ENCODE assay signal across 8 cellular contexts in the genomic region with DNA sequence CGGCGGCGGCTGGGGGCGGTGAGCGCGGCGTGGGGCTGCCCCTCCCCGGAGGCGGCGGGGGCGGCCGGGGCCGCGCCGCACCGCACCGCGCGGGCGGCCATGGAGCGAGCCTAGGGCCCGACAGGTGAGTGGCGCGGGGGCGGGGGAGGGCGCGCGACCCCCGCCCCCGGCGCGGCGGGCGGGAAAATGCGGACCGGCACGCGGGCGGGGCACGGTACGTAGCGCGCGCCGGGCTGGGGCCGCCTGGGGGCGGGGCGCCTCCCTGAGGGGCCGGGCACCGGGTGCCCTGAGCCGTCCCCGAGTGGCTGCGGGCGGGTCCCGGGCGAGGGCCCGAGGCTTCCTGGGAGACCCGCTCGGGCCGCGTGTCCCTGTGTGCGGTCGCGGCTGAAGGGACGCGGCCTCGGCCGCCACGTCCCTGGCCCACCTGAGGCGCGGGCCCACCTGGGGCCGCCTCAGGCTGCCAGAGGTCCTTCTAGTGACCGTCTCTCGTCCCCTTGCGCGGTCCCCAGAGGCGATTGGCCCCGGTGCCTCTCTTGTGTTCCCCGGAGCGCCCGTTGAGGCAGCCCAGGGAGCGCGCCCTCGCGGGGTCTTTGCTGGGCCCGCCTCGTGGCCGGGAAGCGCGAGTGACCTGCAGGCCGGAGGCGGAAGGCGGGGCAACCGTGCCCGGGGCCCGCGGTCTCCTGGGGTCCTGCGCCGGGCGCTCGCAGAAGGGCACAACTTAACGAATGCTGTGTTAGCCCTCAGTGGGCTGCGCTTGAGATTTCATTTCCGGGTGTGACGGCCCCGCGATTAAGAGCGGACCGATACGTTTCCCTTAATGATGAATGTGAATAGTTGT. TPM values are rescaled to one million over a fixed set of nuclear protein-coding genes. Genes with fewer than 3 reads are reported as not detected.
DNase-seq lines count a peak whose midpoint lies in the region; ATAC-seq and TF ChIP-seq lines count a peak whose summit lies in the region.

No MANE protein-coding gene starts in this region.

- H3K9me2 ChIP-seq in MM.1S (replicated peaks; ENCODE audit: insufficient read depth, low read length) = no peaks in the 10 kb centered on the region
- H3K9me2 ChIP-seq in SU-DHL-6 (replicated peaks; ENCODE audit: insufficient read depth, low read length) = no peaks in the 10 kb centered on the region

- peaks cover 47% of the 10 kb centered on the region for H3K79me2 ChIP-seq in MM.1S (ENCODE audit: low read length)
- H3K79me2 ChIP-seq in SU-DHL-6 (ENCODE audit: insufficient read depth, low read length) = peaks cover 6% of the 10 kb centered on the region

- H3K4me1 ChIP-seq in MM.1S (ENCODE audit: low read length) = peaks cover 20% of the 10 kb centered on the region; the same call in 1 of the 2 replicates
- peaks cover 0 to 53% (median 41%) of the 10 kb centered on the region in 9 donors for H3K4me1 ChIP-seq in heart right ventricle
- H3K4me1 ChIP-seq in psoas muscle = peaks cover 37% of the 10 kb centered on the region
- H3K4me1 ChIP-seq in uterus = peaks cover 0 to 12% of the 10 kb centered on the region in 2 donors

- H4K20me1 ChIP-seq in MM.1S (ENCODE audit: insufficient read depth, low read length) (no peaks in the 10 kb centered on the region), SU-DHL-6 (ENCODE audit: low read depth, low read length) (no peaks in the 10 kb centered on the region)

- no peak for TF ChIP-seq CTCF in MM.1S (IDR thresholded peaks at IDR 0.05; ENCODE audit: low read length)
- TF ChIP-seq CTCF in SU-DHL-6 (IDR thresholded peaks at IDR 0.05; ENCODE audit: insufficient read depth, low read length, poor library complexity, severe bottlenecking) = no peak
- TF ChIP-seq CTCF in heart right ventricle (IDR thresholded peaks at IDR 0.05) = peak in 1 of 9 donors; percentile 8
- TF ChIP-seq CTCF in psoas muscle (IDR thresholded peaks at IDR 0.05) = no peak
- no peak for TF ChIP-seq CTCF in uterus (IDR thresholded peaks at IDR 0.05)

- H3K27me3 ChIP-seq in MM.1S (replicated peaks; ENCODE audit: insufficient read depth, low read length) (no peaks in the 10 kb centered on the region), SU-DHL-6 (ENCODE audit: low read length) (no peaks in the 10 kb centered on the region), heart right ventricle (no peaks in the 10 kb centered on the region), psoas muscle (ENCODE audit: insufficient read depth in 3 of 3, low read length in 2 of 3) (no peaks in the 10 kb centered on the region), uterus (no peaks in the 10 kb centered on the region)

- ATAC-seq in heart right ventricle (peak; percentile 73 to 91 (median 78)), psoas muscle (peak; percentile 86 to 91 (median 88))

- H3K9me3 ChIP-seq in MM.1S (replicated peaks; ENCODE audit: insufficient read depth, low read length) (no peaks in the 10 kb centered on the region), SU-DHL-6 (ENCODE audit: insufficient read depth, low read length) (no peaks in the 10 kb centered on the region), heart right ventricle (no peaks in the 10 kb centered on the region), psoas muscle (no peaks in the 10 kb centered on the region), uterus (no peaks in the 10 kb centered on the region)

- H3K4me3 ChIP-seq in MM.1S (ENCODE audit: low read length) (peak overlapping the region; percentile 68), SU-DHL-6 (ENCODE audit: insufficient read depth, low read length, poor library complexity, severe bottlenecking) (peak overlapping the region; percentile 76), heart right ventricle (peak overlapping the region; percentile 91 to 99 (median 98)), psoas muscle (peak overlapping the region; percentile 88), uterus (peak overlapping the region; percentile 65 to 89)

- peak overlapping the region; percentile 82 for H3K27ac ChIP-seq in MM.1S (ENCODE audit: low read length)
- H3K27ac ChIP-seq in SU-DHL-6 (ENCODE audit: low read depth, low read length) = peak overlapping the region; percentile 59
- H3K27ac ChIP-seq in heart right ventricle = peak overlapping the region; percentile 90 to 99 (median 96)
- peak overlapping the region; percentile 93 for H3K27ac ChIP-seq in psoas muscle
- peak overlapping the region; percentile 82 to 92 for H3K27ac ChIP-seq in uterus

- H2AFZ ChIP-seq in MM.1S (ENCODE audit: low read length) = peak overlapping the region; percentile 63
- peak overlapping the region; percentile 87 for H2AFZ ChIP-seq in SU-DHL-6 (ENCODE audit: low read depth, low read length, severe bottlenecking)

- TF ChIP-seq POLR2A in GM10847 (IDR thresholded peaks at IDR 0.05; ENCODE audit: extremely low read depth, insufficient read length) (peak; percentile 40), uterus (IDR thresholded peaks at IDR 0.05) (peak in 1 of 2 donors; percentile 46)

- peak overlapping the region; percentile 71 for H3K4me2 ChIP-seq in MM.1S (ENCODE audit: low read depth, low read length)
- H3K4me2 ChIP-seq in SU-DHL-6 (ENCODE audit: low read depth, low read length, poor library complexity, severe bottlenecking) = peak overlapping the region; percentile 68

- DNase-seq in HCEC 1CT (peak; percentile 63), MM.1S (peak; percentile 92), heart right ventricle (peak; percentile 46 to 80), psoas muscle (peak; percentile 82 to 86), uterus (peak; percentile 38 to 61)
- peak; percentile 40 for DNase-seq in activated naive CD8-positive, alpha-beta T cell treated with anti-CD3 and anti-CD28 coated beads, Interleukin-2, amount 50 U/mL, for 16 hours (ENCODE audit: low read depth, low spot score)

- 0% methylated on average over 70 to 102 of the region's 110 CpGs for WGBS in heart right ventricle, 2 donors
- WGBS in psoas muscle, 3 donors = 0% methylated on average over 59 to 109 of the region's 110 CpGs

- H3K36me3 ChIP-seq in MM.1S (replicated peaks; ENCODE audit: insufficient read depth, low read length) = no peaks in the 10 kb centered on the region
- no peaks in the 10 kb centered on the region for H3K36me3 ChIP-seq in SU-DHL-6 (ENCODE audit: low read length)
- no peaks in the 10 kb centered on the region for H3K36me3 ChIP-seq in heart right ventricle
- no peaks in the 10 kb centered on the region for H3K36me3 ChIP-seq in psoas muscle (ENCODE audit: insufficient read depth in 1 of 2, low read depth in 1 of 2)
- H3K36me3 ChIP-seq in uterus = no peaks in the 10 kb centered on the region

- intact Hi-C loops in heart right ventricle (cut with DNase I) (no loop called here), psoas muscle (cut with DNase I) (no loop called here), uterus (cut with DNase I; ENCODE audit: low total_unique reads) (no loop called here)

- H3K9ac ChIP-seq in MM.1S (ENCODE audit: low read length) = peak overlapping the region; percentile 96
- peak overlapping the region; percentile 94 for H3K9ac ChIP-seq in SU-DHL-6 (ENCODE audit: low read length)

- H3F3A ChIP-seq in MM.1S (ENCODE audit: insufficient read depth, low read length) (peaks cover 8% of the 10 kb centered on the region), SU-DHL-6 (ENCODE audit: insufficient read depth) (peaks cover 9% of the 10 kb centered on the region; the same call in 1 of the 2 replicates)

RNA-seq across cellular contexts. Expression of a gene that starts 0.5 kb away (rescaled TPM):
- total RNA-seq in heart right ventricle (10 to 100 TPM; 44.5 to 63.4 (median 51.1) TPM), psoas muscle (10 to 100 TPM; 33.4 to 55.2 (median 43.3) TPM), uterus (10 to 100 TPM; 12.8 to 70.1 (median 36.7) TPM)
- polyA plus RNA-seq in heart right ventricle (10 to 100 TPM; 11.9 to 23.7 TPM), psoas muscle (10 to 100 TPM; 22.5 to 52.6 (median 48.8) TPM)

RNA-seq across cellular contexts. Expression of a gene that starts 55.7 kb away (rescaled TPM):
- total RNA-seq in heart right ventricle (10 to 100 TPM in 6 of 10 donors, 1 to 10 TPM in 4; 6.8 to 18.0 (median 10.9) TPM), psoas muscle (10 to 100 TPM; 16.5 to 36.0 (median 24.9) TPM), uterus (10 to 100 TPM in 2 of 4 donors, 1 to 10 TPM in 2; 5.9 to 43.3 (median 13.7) TPM)
- polyA plus RNA-seq in heart right ventricle (10 to 100 TPM in 1 of 2 donors, 1 to 10 TPM in 1; 5.9 to 16.8 TPM), psoas muscle (10 to 100 TPM; 13.5 to 23.4 (median 16.2) TPM)

Comparison
In these comparisons a context has a peak if more than half of its experiments do, and no peak if none do; other contexts are left out.
1. Peak in every context shown above with its lines: DNase-seq, ATAC-seq, H3K4me3 ChIP-seq and H3K27ac ChIP-seq.
2. DNase-seq: peak in every context shown above with its lines; median percentile 92 in MM.1S; 84 in psoas muscle; 63 in HCEC 1CT; 63 in heart right ventricle; 50 in uterus; 40 in activated naive CD8-positive, alpha-beta T cell treated with anti-CD3 and anti-CD28 coated beads, Interleukin-2, amount 50 U/mL, for 16 hours.